19 cellular contexts compared by ENCODE assay signal in the genomic region with DNA sequence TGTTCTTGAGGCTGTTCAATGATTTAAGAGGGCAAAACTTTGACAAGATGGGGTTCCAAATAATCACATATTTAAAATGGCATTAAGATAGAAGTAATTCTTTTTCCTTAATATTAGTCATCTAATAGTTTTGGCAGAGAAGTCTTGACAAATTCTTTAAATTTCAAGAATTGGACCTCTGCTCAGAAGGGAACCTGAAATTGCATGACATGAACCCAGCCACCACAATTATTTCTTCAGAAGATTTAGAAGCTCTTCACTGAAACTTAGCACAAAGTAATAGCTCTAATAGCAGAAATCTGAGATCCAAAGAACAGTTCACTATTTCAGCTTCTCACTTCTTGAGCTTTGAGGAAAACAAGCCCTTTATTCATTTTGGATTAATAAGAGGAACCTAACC.
"Had no signal": no experiment of that assay in that cellular context is flagged by ENCODE, and none has a peak within 500 bp of the region (broad histone marks: within the 10 kb centered on the region; RNA-seq: fewer than 3 reads in every experiment).

No MANE protein-coding gene starts in this region.

- H3K4me3 ChIP-seq: hepatocyte, mucosa of descending colon, neural progenitor cell, ovary, right atrium auricular region, smooth muscle cell, tibial artery, upper lobe of left lung, uterus had no signal

- FAIRE-seq: endometrium, islet of Langerhans had no signal

- DNase-seq: effector memory CD4-positive, alpha-beta T cell; foreskin keratinocyte; kidney glomerular epithelial cell; mesendoderm; mucosa of descending colon; natural killer cell; nucleus accumbens; ovary; stimulated activated CD4-positive, alpha-beta T cell treated with anti-CD3 and anti-CD28 coated beads, Interleukin-2, amount 100 ng/mL, for 48 hours; stimulated activated naive CD8-positive, alpha-beta T cell treated with anti-CD3 and anti-CD28 coated beads, Interleukin-15, Interleukin-2, amounts not matched to agents 100 U/mL and 50 U/mL, for 24 hours; tibial artery; upper lobe of left lung; uterus had no signal
